Comparison of ENCODE assay signal across 13 cellular contexts in the genomic region with DNA sequence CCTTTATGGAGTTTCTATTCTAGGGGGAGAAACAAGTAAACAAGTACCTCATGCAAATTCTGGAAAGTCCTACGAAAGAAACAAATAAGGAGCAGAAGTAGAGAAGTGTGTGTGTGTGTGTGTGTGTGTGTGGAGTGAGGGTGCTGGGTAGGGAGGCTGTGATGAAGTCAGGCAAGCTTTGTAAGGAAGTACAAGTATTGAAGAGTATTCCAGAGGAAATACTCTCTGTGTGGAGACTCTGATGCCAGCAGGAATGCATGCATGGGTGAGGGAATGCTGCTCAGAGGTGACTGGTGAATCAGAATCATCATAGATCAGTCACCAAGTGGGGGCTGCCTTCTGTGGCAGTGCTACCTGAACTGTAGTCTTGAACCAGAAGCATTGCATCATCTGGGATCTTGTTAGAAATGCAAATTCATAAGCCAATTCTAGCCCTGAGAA. TPM values are rescaled to one million over a fixed set of nuclear protein-coding genes. Genes with fewer than 3 reads are reported as not detected.
DNase-seq lines count a peak whose midpoint lies in the region; ATAC-seq, FAIRE-seq and TF ChIP-seq lines count a peak whose summit lies in the region.
"Had no signal": no experiment of that assay in that cellular context is flagged by ENCODE, and none has a peak within 500 bp of the region (broad histone marks: within the 10 kb centered on the region; RNA-seq: fewer than 3 reads in every experiment).

No MANE protein-coding gene starts in this region.

- no peak overlapping the region for H3K23ac ChIP-seq in IMR-90 (ENCODE audit: low read depth, low read length)

- H4K8ac ChIP-seq in IMR-90 (ENCODE audit: low read depth in 2 of 2, low read length in 2 of 2): no peak overlapping the region; a peak in 1 of 4 replicates

- H3K36me3 ChIP-seq in HepG2 (replicated peaks in 1 of 2; ENCODE audit: control insufficient read depth in 1 of 2, insufficient read depth in 2 of 2, low read length in 2 of 2) (no peaks in the 10 kb centered on the region), right lobe of liver (no peaks in the 10 kb centered on the region), IMR-90 (ENCODE audit: control insufficient read depth, insufficient read depth, low read length) (no peaks in the 10 kb centered on the region), spleen (no peaks in the 10 kb centered on the region), left lung (no peaks in the 10 kb centered on the region)

- H3K9ac ChIP-seq in HepG2 (ENCODE audit: insufficient read depth, low read depth, low read length) (no peak overlapping the region), IMR-90 (ENCODE audit: low read depth, low read length) (no peak overlapping the region)

- BruUV-seq in HepG2 (replicated peaks; lab: Mats Ljungman, UMichigan): no TSS peak
- BruUV-seq in IMR-90 (replicated peaks; lab: Mats Ljungman, UMichigan): no TSS peak

- H4K91ac ChIP-seq in IMR-90 (ENCODE audit: insufficient read depth, low read depth, low read length): no peak overlapping the region

- WGBS in HepG2 (ENCODE audit: low lambda C conversion rate): 46% methylated on average over 1 of the region's 1 CpG
- 76% methylated on average over 1 of the region's 1 CpG for WGBS in right lobe of liver (ENCODE audit: insufficient coverage, low coverage, low lambda C conversion rate, missing lambda C conversion rate)
- no CpG with 5 or more reads among the region's 1 CpG for WGBS in IMR-90 (ENCODE audit: extremely low coverage in 2 of 2, insufficient read length in 1 of 2), 2 experiments
- 66 to 80% (median 73%) methylated on average over 1 of the region's 1 CpG for whole genome bisulfite sequencing in spleen, 5 donors

- no peaks in the 10 kb centered on the region for H4K20me1 ChIP-seq in HepG2 (ENCODE audit: insufficient read depth, low read length)
- H4K20me1 ChIP-seq in IMR-90 (ENCODE audit: insufficient read depth, low read length): no peaks in the 10 kb centered on the region

- H2BK120ac ChIP-seq in IMR-90 (ENCODE audit: low read depth, low read length): 0 out of 2 replicates have a peak overlapping the region, but pooled peaks have one; percentile 28

- DNase-seq in HepG2 (ENCODE audit: low spot score): no peak
- DNase-seq in right lobe of liver: no peak
- DNase-seq in IMR-90: peak; percentile 75
- DNase-seq in fibroblast of the aortic adventitia (ENCODE audit: low read depth): peak; percentile 81
- no peak for DNase-seq in spleen
- no peak for DNase-seq in left lung
- DNase-seq in activated T-cell treated with anti-CD3 and anti-CD28 coated beads, Interleukin-2, amount 50 U/mL, for 48 hours: no peak
- no peak for DNase-seq in SKM-1 (lab: John Stamatoyannopoulos, UW; ENCODE audit: unreplicated experiment)
- DNase-seq: DND-41; NCI-H1417; stimulated activated CD8-positive, alpha-beta memory T cell treated with anti-CD3 and anti-CD28 coated beads, Interleukin-4, amount 100 ng/mL, for 48 hours had no signal

- H3K4ac ChIP-seq in IMR-90 (ENCODE audit: low read depth, low read length): peak overlapping the region; percentile 21; the same call in 1 of the 2 replicates

- no peak overlapping the region for H3K56ac ChIP-seq in IMR-90 (ENCODE audit: extremely low read depth, insufficient read depth, low read length)

- H4K5ac ChIP-seq in IMR-90 (ENCODE audit: low read depth, low read length): no peak overlapping the region

- H3K27me3 ChIP-seq in HepG2 (ENCODE audit: control insufficient read depth in 1 of 2, insufficient read depth in 2 of 2, low read length in 2 of 2): peaks cover 4 to 6% of the 10 kb centered on the region in 2 experiments; a peak in 3 of 5 replicates
- H3K27me3 ChIP-seq in right lobe of liver: no peaks in the 10 kb centered on the region
- H3K27me3 ChIP-seq in IMR-90 (ENCODE audit: control insufficient read depth, insufficient read depth, low read length): peaks cover 9% of the 10 kb centered on the region
- peaks cover 0 to 42% (median 0%) of the 10 kb centered on the region in 7 donors for H3K27me3 ChIP-seq in spleen (replicated peaks in 1 of 7)
- peaks cover 0 to 17% of the 10 kb centered on the region in 2 donors for H3K27me3 ChIP-seq in left lung

- no peak overlapping the region for H2BK20ac ChIP-seq in IMR-90 (ENCODE audit: low read depth, low read length)

- H2AFZ ChIP-seq in HepG2 (ENCODE audit: low read length) (no peak overlapping the region), IMR-90 (replicated peaks; ENCODE audit: low read length, poor library complexity) (peak overlapping the region; percentile 64)

- intact Hi-C loops in HepG2 (cut with micrococcal nuclease; ENCODE audit: unreplicated experiment) (no loop called here), right lobe of liver (cut with DNase I) (no loop called here), IMR-90 (cut with micrococcal nuclease) (no loop called here), spleen (cut with DNase I; ENCODE audit: low total_unique reads) (no loop called here), left lung (cut with DNase I) (no loop called here)

- no peak overlapping the region for H2AK9ac ChIP-seq in IMR-90 (replicated peaks; ENCODE audit: low read depth, low read length, poor library complexity)

- POLR2A ChIA-PET in HepG2 (lab: Yijun Ruan, JAX): no interaction called here
- POLR2A ChIA-PET in IMR-90 (lab: Charles Lee; ENCODE audit: unreplicated experiment): no interaction called here

- H3K9me3 ChIP-seq in HepG2 (ENCODE audit: low read length) (peaks cover 24% of the 10 kb centered on the region), right lobe of liver (no peaks in the 10 kb centered on the region), IMR-90 (ENCODE audit: control insufficient read depth, insufficient read depth, low read length) (peaks cover 4% of the 10 kb centered on the region), spleen (peaks cover 0 to 29% (median 18%) of the 10 kb centered on the region in 8 donors), left lung (peaks cover 0 to 16% of the 10 kb centered on the region in 2 donors)

- dilution Hi-C loops in IMR-90 (cut with HindIII; ENCODE audit: low sequenced_read_pairs, unreplicated experiment): no loop called here

- no peak for TF ChIP-seq CTCF in HepG2 (CRISPR knock-in tag; IDR thresholded peaks at IDR 0.05)
- no peak for TF ChIP-seq CTCF in right lobe of liver (IDR thresholded peaks at IDR 0.05)
- TF ChIP-seq CTCF in IMR-90 (conservative IDR thresholded peaks at IDR 0.05; ENCODE audit: low read depth, low read length): no peak
- TF ChIP-seq CTCF in fibroblast of the aortic adventitia (IDR thresholded peaks at IDR 0.05; ENCODE audit: insufficient read depth, low read length): no peak
- no peak for TF ChIP-seq CTCF in spleen (IDR thresholded peaks at IDR 0.05 in 8 of 11, conservative IDR thresholded peaks at IDR 0.05 in 3 of 11)
- no peak for TF ChIP-seq CTCF in left lung (IDR thresholded peaks at IDR 0.05)

- no peak for TF ChIP-seq POLR2A in HepG2 (IDR thresholded peaks at IDR 0.05; ENCODE audit: insufficient read depth in 1 of 2, low read depth in 2 of 2, low read length in 2 of 2)
- no peak for TF ChIP-seq POLR2A in right lobe of liver (IDR thresholded peaks at IDR 0.05)
- TF ChIP-seq POLR2A in IMR-90 (IDR thresholded peaks at IDR 0.05; ENCODE audit: low read depth, low read length): no peak
- no peak for TF ChIP-seq POLR2A in spleen (IDR thresholded peaks at IDR 0.05)

- H3K14ac ChIP-seq in IMR-90 (replicated peaks; ENCODE audit: low read depth, low read length): no peak overlapping the region

- no peaks in the 10 kb centered on the region for H3K79me1 ChIP-seq in IMR-90 (ENCODE audit: low read depth in 1 of 2, low read length in 2 of 2)

- TF ChIP-seq EP300 in HepG2 (IDR thresholded peaks at IDR 0.05; ENCODE audit: low read depth in 2 of 2, low read length in 2 of 2) (no peak), HepG2 (CRISPR knock-in tag; IDR thresholded peaks at IDR 0.05; ENCODE audit: borderline replicate concordance) (no peak)

- no peak overlapping the region for H2AK5ac ChIP-seq in IMR-90 (ENCODE audit: low read depth, low read length)

- no peak for TF ChIP-seq RAD21 in HepG2 (CRISPR knock-in tag; IDR thresholded peaks at IDR 0.05)
- TF ChIP-seq RAD21 in IMR-90 (IDR thresholded peaks at IDR 0.05; ENCODE audit: low read length): no peak

- peaks cover 16% of the 10 kb centered on the region for H3K4me1 ChIP-seq in HepG2 (ENCODE audit: insufficient read depth, low read length)
- no peaks in the 10 kb centered on the region for H3K4me1 ChIP-seq in right lobe of liver
- peaks cover 4% of the 10 kb centered on the region; the same call in 1 of the 2 replicates for H3K4me1 ChIP-seq in IMR-90 (ENCODE audit: control insufficient read depth, insufficient read depth, low read length)
- H3K4me1 ChIP-seq in spleen: no peaks in the 10 kb centered on the region
- H3K4me1 ChIP-seq in left lung: no peaks in the 10 kb centered on the region
- H3K4me1 ChIP-seq: A549 had no signal

- no peak overlapping the region for H2BK15ac ChIP-seq in IMR-90 (ENCODE audit: low read depth, low read length)

- peak overlapping the region; percentile 76 for H2BK5ac ChIP-seq in IMR-90 (ENCODE audit: low read depth, low read length, poor library complexity, severe bottlenecking)

- H3K4me3 ChIP-seq in HepG2 (replicated peaks in 1 of 3; ENCODE audit: insufficient read depth in 1 of 3, low read depth in 2 of 3, low read length in 3 of 3): no peak overlapping the region
- H3K4me3 ChIP-seq in right lobe of liver: no peak overlapping the region
- H3K4me3 ChIP-seq in IMR-90 (ENCODE audit: insufficient read depth, low read depth, low read length): no peak overlapping the region
- H3K4me3 ChIP-seq in fibroblast of the aortic adventitia (ENCODE audit: low read depth, low read length): no peak overlapping the region
- H3K4me3 ChIP-seq in spleen: no peak overlapping the region
- no peak overlapping the region for H3K4me3 ChIP-seq in left lung
- H3K4me3 ChIP-seq: A549 had no signal

- no peak for FAIRE-seq in HepG2 (lab: Jason Lieb, UNC)
- FAIRE-seq: A549 had no signal

- H3K4me2 ChIP-seq in HepG2 (ENCODE audit: low read depth, low read length) (no peak overlapping the region), IMR-90 (ENCODE audit: low read depth, low read length) (no peak overlapping the region; the same call in 1 of the 2 replicates)
- H3K4me2 ChIP-seq: A549 had no signal

- no peak overlapping the region for H3K27ac ChIP-seq in HepG2 (ENCODE audit: extremely low read length, insufficient read depth, low read length)
- no peak overlapping the region for H3K27ac ChIP-seq in right lobe of liver
- no peak overlapping the region; the same call in 1 of the 2 replicates for H3K27ac ChIP-seq in IMR-90 (ENCODE audit: insufficient read depth, low read length)
- no peak overlapping the region for H3K27ac ChIP-seq in spleen
- H3K27ac ChIP-seq in left lung: no peak overlapping the region
- H3K27ac ChIP-seq: A549 had no signal

- in situ Hi-C loops in HepG2 (cut with HindIII; ENCODE audit: extremely low pct_ligation_motif_present, low pct_unique_long_range_greater_than_20kb) (no loop called here), IMR-90 (cut with MboI; ENCODE audit: low sequenced_read_pairs) (no loop called here)

- no peak overlapping the region for H3K18ac ChIP-seq in IMR-90 (ENCODE audit: low read depth, low read length)

- CTCF ChIA-PET in HepG2 (lab: Yijun Ruan, JAX; ENCODE audit: low intra/inter-chr PET ratio, low total read pairs): no interaction called here
- CTCF ChIA-PET in IMR-90 (lab: Yijun Ruan, JAX): no interaction called here

- no peaks in the 10 kb centered on the region for H3K9me1 ChIP-seq in IMR-90 (ENCODE audit: insufficient read depth, low read length)

- no peak for ATAC-seq in HepG2
- no peak for ATAC-seq in right lobe of liver
- peak; percentile 74 for ATAC-seq in IMR-90 (ENCODE audit: low read depth)
- ATAC-seq in left lung: no peak
- ATAC-seq: A549 had no signal

- no peaks in the 10 kb centered on the region for H3K79me2 ChIP-seq in HepG2 (ENCODE audit: insufficient read depth, low read length)

RNA-seq across cellular contexts. Expression of a gene that starts 34.5 kb away (rescaled TPM):
- total RNA-seq in HepG2 (2016; rRNA removed; fragmentation: Illumina TruSeq; extraction: Trizol): 0.10 and 0.18 TPM in 2 replicates
- total RNA-seq in HepG2 (2016; cell fraction: cytosol; rRNA removed; fragmentation: Illumina TruSeq; extraction: Trizol; ENCODE audit: low read depth): not detected in 2 replicates
- total RNA-seq in HepG2 (2016; cell fraction: insoluble cytoplasmic fraction; rRNA removed; fragmentation: Illumina TruSeq; extraction: Trizol): 0.13 and 0.22 TPM in 2 replicates
- total RNA-seq in HepG2 (2016; cell fraction: membrane; rRNA removed; fragmentation: Illumina TruSeq; extraction: Trizol): not detected in 2 replicates
- 0.22 and 0.53 TPM in 2 replicates for total RNA-seq in HepG2 (2016; cell fraction: nucleus; rRNA removed; fragmentation: Illumina TruSeq; extraction: Trizol)
- polyA plus RNA-seq in HepG2 (2011; rRNA removed): 0.95 and 1.2 TPM in 2 replicates
- polyA plus RNA-seq in HepG2 (2011; cell fraction: cytosol; rRNA removed): 0.55 and 0.62 TPM in 2 replicates
- polyA plus RNA-seq in HepG2 (2011; cell fraction: nucleus; rRNA removed): 10.4 and 15.1 TPM in 2 replicates
- 0.32 and 0.75 TPM in 2 replicates for polyA plus RNA-seq in HepG2 (2012)
- polyA plus RNA-seq in HepG2 (2016; cell fraction: cytosol; fragmentation: Illumina TruSeq; extraction: Trizol; ENCODE audit: low read depth): 0.05 TPM in 1 of 2 replicates, not detected in the other
- polyA plus RNA-seq in HepG2 (2016; cell fraction: insoluble cytoplasmic fraction; fragmentation: Illumina TruSeq; extraction: Trizol; ENCODE audit: low read depth): 0.17 TPM in 1 of 2 replicates, not detected in the other
- 0.13 TPM in 1 of 2 replicates, not detected in the other for polyA plus RNA-seq in HepG2 (2016; cell fraction: membrane; fragmentation: Illumina TruSeq; extraction: Trizol; ENCODE audit: low read depth)
- 0.52 and 0.57 TPM in 2 replicates for polyA plus RNA-seq in HepG2 (2016; cell fraction: nucleus; fragmentation: Illumina TruSeq; extraction: Trizol; ENCODE audit: insufficient read depth, low read depth)
- 1.2 TPM in 1 of 2 replicates, not detected in the other for polyA minus RNA-seq in HepG2 (2011; rRNA and poly(A)+ RNA removed; ENCODE audit: low replicate concordance)
- 0.70 TPM in 1 of 2 replicates, not detected in the other for polyA minus RNA-seq in HepG2 (2011; cell fraction: cytosol; rRNA and poly(A)+ RNA removed)
- 2.1 and 2.6 TPM in 2 replicates for polyA minus RNA-seq in HepG2 (2011; cell fraction: nucleus; rRNA and poly(A)+ RNA removed)
- total RNA-seq in right lobe of liver: under 1 TPM in 5 of 6 experiments, not detected in 1; 0.14 to 0.42 (median 0.27) TPM
- 0.90 and 1.1 TPM in 2 replicates for total RNA-seq in IMR-90 (2012; rRNA removed)
- 6.1 and 6.9 TPM in 2 replicates for polyA plus RNA-seq in IMR-90 (2012; rRNA removed)
- 3.8 and 5.4 TPM in 2 replicates for polyA plus RNA-seq in IMR-90 (2012; cell fraction: cytosol; rRNA removed)
- polyA plus RNA-seq in IMR-90 (2012; cell fraction: nucleus; rRNA removed; ENCODE audit: low replicate concordance): 24.0 and 53.1 TPM in 2 replicates
- total RNA-seq in fibroblast of the aortic adventitia (ENCODE audit: low replicate concordance): 2.5 and 14.7 TPM in 2 replicates
- total RNA-seq in spleen: 1 to 10 TPM; 1.6 to 9.2 (median 3.9) TPM
- polyA plus RNA-seq in spleen: 1 to 10 TPM in 1 of 3 donors, under 1 TPM in 2; 0.71 to 1.3 (median 0.74) TPM
- total RNA-seq in left lung: 1 to 10 TPM; 2.9 to 5.7 TPM
- total RNA-seq: T-helper 1 cell treated with Interleukin-12 subunit alpha and Interleukin-12 subunit beta and Interleukin-4 antibody, amounts not matched to agents 30 ng/mL and 1 ng/mL, for 36 hours had no signal

Comparison
In these comparisons a context has a peak if more than half of its experiments do, and no peak if none do; other contexts are left out.
1. DNase-seq: peak in IMR-90 (single experiment) and fibroblast of the aortic adventitia (single experiment); none in HepG2 (single experiment), right lobe of liver (0 of 3), spleen (single experiment), left lung (0 of 2), activated T-cell treated with anti-CD3 and anti-CD28 coated beads, Interleukin-2, amount 50 U/mL, for 48 hours (0 of 2) and SKM-1 (single experiment).